ENCODE assay signal across 20 cellular contexts in the genomic region with DNA sequence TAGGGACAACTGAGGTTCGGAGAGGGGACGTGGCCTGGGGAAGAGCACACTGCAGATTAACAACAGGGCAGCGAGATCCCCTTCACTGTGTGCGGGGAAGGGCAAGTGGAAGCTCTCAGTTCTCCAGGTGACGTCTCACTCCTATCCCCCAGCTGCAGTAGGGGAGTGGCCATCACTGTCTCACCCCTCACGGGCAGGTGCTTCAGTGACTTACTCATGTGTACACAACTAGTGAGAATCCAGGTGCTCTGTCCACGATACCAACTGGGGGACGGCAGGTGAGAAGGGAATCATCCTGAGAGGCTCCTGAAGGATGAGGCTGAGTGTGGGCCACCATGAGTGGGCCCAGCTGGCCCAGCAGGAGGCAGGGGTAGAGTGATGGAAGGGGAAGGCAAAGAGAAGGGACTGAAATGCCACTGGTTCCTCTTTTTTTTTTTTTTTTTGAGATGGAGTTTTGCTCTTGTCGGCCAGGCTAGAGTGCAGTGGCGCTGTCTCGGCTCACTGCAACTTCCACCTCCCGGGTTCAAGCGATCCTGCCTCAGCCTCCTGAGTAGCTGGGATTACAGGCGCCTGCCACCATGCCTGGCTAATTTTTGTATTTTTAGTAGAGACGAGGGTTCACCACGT. TPM values are rescaled to one million over a fixed set of nuclear protein-coding genes. Genes with fewer than 3 reads are reported as not detected.
A peak's percentile ranks its signal among the peaks of the same experiment; 100 is the strongest.
DNase-seq lines count a peak whose midpoint lies in the region; ATAC-seq and TF ChIP-seq lines count a peak whose summit lies in the region.
"Had no signal": no experiment of that assay in that cellular context is flagged by ENCODE, and none has a peak within 500 bp of the region (broad histone marks: within the 10 kb centered on the region; RNA-seq: fewer than 3 reads in every experiment).

No MANE protein-coding gene starts in this region.

- H3K36me3 ChIP-seq in neuronal stem cell (replicated peaks in 1 of 2; ENCODE audit: control insufficient read depth in 2 of 2, insufficient read depth in 2 of 2, low read length in 2 of 2) = no peaks in the 10 kb centered on the region
- H3K36me3 ChIP-seq: cardiac muscle cell, SJSA1, tibial artery had no signal

- H2BK12ac ChIP-seq in neuronal stem cell (ENCODE audit: low read length) = peak overlapping the region; percentile 93

- peak overlapping the region; percentile 94 for H2AK5ac ChIP-seq in neuronal stem cell (ENCODE audit: low read depth, low read length)

- CTCF ChIA-PET in HEK293T (lab: Yijun Ruan, JAX) = interaction anchor here (0.8 to 2.8 kb wide), 2 partner anchors 10 to 24 kb away, joined by 3 to 16 read pairs; no protein-coding TSS in a partner anchor

- no peak overlapping the region for H3K14ac ChIP-seq in neuronal stem cell (ENCODE audit: low read length)

- H3K23ac ChIP-seq in neuronal stem cell (ENCODE audit: low read depth, low read length, poor library complexity) = peak overlapping the region; percentile 10

- H3K9me3 ChIP-seq in neuronal stem cell (replicated peaks in 1 of 2; ENCODE audit: control insufficient read depth in 2 of 2, insufficient read depth in 1 of 2, low read depth in 1 of 2, low read length in 2 of 2) = peaks cover 0 to 2% of the 10 kb centered on the region in 2 donors
- H3K9me3 ChIP-seq: SJSA1, tibial artery had no signal

- H2BK5ac ChIP-seq in neuronal stem cell (ENCODE audit: low read length) = no peak overlapping the region

- peak overlapping the region; percentile 70 for H2BK15ac ChIP-seq in neuronal stem cell (ENCODE audit: low read length)

- H3K4me1 ChIP-seq in neuronal stem cell (ENCODE audit: control insufficient read depth in 2 of 2, insufficient read depth in 1 of 2, low read depth in 1 of 2, low read length in 2 of 2) = peaks cover 15 to 46% of the 10 kb centered on the region in 2 donors
- H3K4me1 ChIP-seq: SJSA1, tibial artery had no signal

- no peak overlapping the region for H4K8ac ChIP-seq in neuronal stem cell (ENCODE audit: low read depth, low read length)

- H3K18ac ChIP-seq in neuronal stem cell (ENCODE audit: low read length) = peak overlapping the region; percentile 38

- no peaks in the 10 kb centered on the region for H3K36me3 Mint-ChIP-seq in activated naive CD8-positive, alpha-beta T cell treated with anti-CD3 and anti-CD28 coated beads for 36 hours
- H3K36me3 Mint-ChIP-seq: CD4-positive, alpha-beta memory T cell; WTC11 had no signal

- ATAC-seq in GM19463 (IDR thresholded peaks at IDR 0.05; ENCODE audit: unreplicated experiment) = no peak
- ATAC-seq: WTC11 had no signal

- H4K91ac ChIP-seq in neuronal stem cell (ENCODE audit: low read depth, low read length, poor library complexity) = no peak overlapping the region

- no peak overlapping the region for H3K27ac Mint-ChIP-seq in activated naive CD8-positive, alpha-beta T cell treated with anti-CD3 and anti-CD28 coated beads for 36 hours
- H3K27ac Mint-ChIP-seq: WTC11 had no signal

- H3K27me3 ChIP-seq in neuronal stem cell (ENCODE audit: control insufficient read depth in 3 of 3, insufficient read depth in 3 of 3, low read depth in 1 of 3, low read length in 3 of 3) = peaks cover 0 to 63% (median 22%) of the 10 kb centered on the region in 3 experiments

- H3K9me3 Mint-ChIP-seq in activated naive CD8-positive, alpha-beta T cell treated with anti-CD3 and anti-CD28 coated beads for 36 hours = no peaks in the 10 kb centered on the region
- H3K9me3 Mint-ChIP-seq: CD4-positive, alpha-beta memory T cell had no signal

- H3K4me3 ChIP-seq in neuronal stem cell (ENCODE audit: low read length in 2 of 2) = no peak overlapping the region
- H3K4me3 ChIP-seq: cardiac muscle cell, SJSA1, tibial artery had no signal

- peak overlapping the region; percentile 27 for H3K9ac ChIP-seq in neuronal stem cell (ENCODE audit: low read depth, low read length, poor library complexity)

- no CpG with 5 or more reads among the region's 16 CpGs for WGBS in neuronal stem cell (ENCODE audit: extremely low coverage in 2 of 2, insufficient read length in 2 of 2, insufficient replicate concordance in 1 of 2), 2 donors

- H3K4me1 Mint-ChIP-seq in activated naive CD8-positive, alpha-beta T cell treated with anti-CD3 and anti-CD28 coated beads for 36 hours = no peaks in the 10 kb centered on the region
- H3K4me1 Mint-ChIP-seq: CD4-positive, alpha-beta memory T cell had no signal

- H2BK120ac ChIP-seq in neuronal stem cell (ENCODE audit: low read depth, low read length) = no peak overlapping the region

- DNase-seq in NCI-H2029 (lab: John Stamatoyannopoulos, UW) = peak; percentile 79
- DNase-seq in NCI-H2029 treated with DMSO at 0.1 percent for 48 hours (lab: John Stamatoyannopoulos, UW) = no peak
- DNase-seq in NCI-H2196 treated with DMSO at 0.1 percent for 48 hours (lab: John Stamatoyannopoulos, UW; ENCODE audit: unreplicated experiment) = peak; percentile 10
- DNase-seq in RPMI8226 = peak; percentile 54
- DNase-seq in neuronal stem cell (ENCODE audit: low spot score) = no peak
- DNase-seq in activated naive CD8-positive, alpha-beta T cell treated with anti-CD3 and anti-CD28 coated beads for 36 hours = no peak
- DNase-seq in HEK293T (ENCODE audit: extremely low spot score) = no peak
- DNase-seq: 8988T; activated naive CD4-positive, alpha-beta T cell treated with anti-CD3 and anti-CD28 coated beads, Interleukin-2, amount 50 U/mL, for 16 hours; CD4-positive, alpha-beta memory T cell; head of caudate nucleus; NCI-H1694 treated with DMSO at 0.1 percent for 48 hours; tibial artery had no signal

- peak overlapping the region; percentile 78 for H3K4ac ChIP-seq in neuronal stem cell (ENCODE audit: low read length)

- peaks cover 24% of the 10 kb centered on the region for H3K27me3 Mint-ChIP-seq in activated naive CD8-positive, alpha-beta T cell treated with anti-CD3 and anti-CD28 coated beads for 36 hours

- H3K27ac ChIP-seq in neuronal stem cell (replicated peaks; ENCODE audit: low read length) = peak overlapping the region; percentile 38
- H3K27ac ChIP-seq: cardiac muscle cell, SJSA1, tibial artery had no signal

- H3K4me3 Mint-ChIP-seq in activated naive CD8-positive, alpha-beta T cell treated with anti-CD3 and anti-CD28 coated beads for 36 hours = no peak overlapping the region
- H3K4me3 Mint-ChIP-seq: CD4-positive, alpha-beta memory T cell; WTC11 had no signal

- H3K79me1 ChIP-seq in neuronal stem cell (ENCODE audit: low read depth, low read length) = peaks cover 2% of the 10 kb centered on the region

- no peak overlapping the region for H3K4me2 ChIP-seq in neuronal stem cell (ENCODE audit: insufficient read depth, low read length, poor library complexity, severe bottlenecking)

- no peak overlapping the region for H2AFZ ChIP-seq in neuronal stem cell (ENCODE audit: low read length)

- POLR2A ChIA-PET in HEK293T (lab: Yijun Ruan, JAX) = no interaction called here

TF ChIP-seq in HEK293T, 16 proteins besides CTCF, POLR2A, EP300 and RAD21:
- TF ChIP-seq LEF1 (IDR thresholded peaks at IDR 0.05; ENCODE audit: borderline replicate concordance) (no peak), CTBP1 (IDR thresholded peaks at IDR 0.05; ENCODE audit: borderline replicate concordance) (no peak)

RNA-seq across cellular contexts. Expression of a gene that starts 25.9 kb away (rescaled TPM):
- 0.03 TPM for polyA plus RNA-seq in neuronal stem cell (2013, experiment 1 of 2)
- polyA plus RNA-seq in neuronal stem cell (2013, experiment 2 of 2) = 0.03 TPM
- not detected for total RNA-seq in activated naive CD8-positive, alpha-beta T cell treated with anti-CD3 and anti-CD28 coated beads for 36 hours
- total RNA-seq: cardiac muscle cell; CD4-positive, alpha-beta memory T cell; kidney epithelial cell; posterior vena cava; SJSA1 had no signal
- polyA plus RNA-seq: cardiac muscle cell; CD4-positive, alpha-beta memory T cell had no signal

RNA-seq across cellular contexts. Expression of a gene that starts 56.6 kb away (rescaled TPM):
- polyA plus RNA-seq in neuronal stem cell (2013, experiment 1 of 2) = 0.52 TPM
- polyA plus RNA-seq in neuronal stem cell (2013, experiment 2 of 2) = 0.66 TPM
- total RNA-seq in activated naive CD8-positive, alpha-beta T cell treated with anti-CD3 and anti-CD28 coated beads for 36 hours = not detected
- total RNA-seq: cardiac muscle cell; CD4-positive, alpha-beta memory T cell; mucosa of gallbladder; posterior vena cava; SJSA1 had no signal

RNA-seq across cellular contexts. Expression of a gene that starts 56.9 kb away (rescaled TPM):
- 153 TPM for polyA plus RNA-seq in neuronal stem cell (2013, experiment 1 of 2)
- 152 TPM for polyA plus RNA-seq in neuronal stem cell (2013, experiment 2 of 2)
- 100 to 1,000 TPM; 497 to 499 TPM for total RNA-seq in activated naive CD8-positive, alpha-beta T cell treated with anti-CD3 and anti-CD28 coated beads for 36 hours

Comparison
In these comparisons a context has a peak if more than half of its experiments do, and no peak if none do; other contexts are left out.
1. DNase-seq: peak in NCI-H2029 (single experiment), NCI-H2196 treated with DMSO at 0.1 percent for 48 hours (single experiment) and RPMI8226 (single experiment); none in NCI-H2029 treated with DMSO at 0.1 percent for 48 hours (single experiment), neuronal stem cell (single experiment), activated naive CD8-positive, alpha-beta T cell treated with anti-CD3 and anti-CD28 coated beads for 36 hours (single experiment) and HEK293T (single experiment).